In genomic region chr7:35694784-35695627, GRCh38 we compare ENCODE assay signal across 8 cellular contexts. TPM values are rescaled to one million over a fixed set of nuclear protein-coding genes. Genes with fewer than 3 reads are reported as not detected.
DNase-seq lines count a peak whose midpoint lies in the region; ATAC-seq, FAIRE-seq and TF ChIP-seq lines count a peak whose summit lies in the region.

A gene with protein sequence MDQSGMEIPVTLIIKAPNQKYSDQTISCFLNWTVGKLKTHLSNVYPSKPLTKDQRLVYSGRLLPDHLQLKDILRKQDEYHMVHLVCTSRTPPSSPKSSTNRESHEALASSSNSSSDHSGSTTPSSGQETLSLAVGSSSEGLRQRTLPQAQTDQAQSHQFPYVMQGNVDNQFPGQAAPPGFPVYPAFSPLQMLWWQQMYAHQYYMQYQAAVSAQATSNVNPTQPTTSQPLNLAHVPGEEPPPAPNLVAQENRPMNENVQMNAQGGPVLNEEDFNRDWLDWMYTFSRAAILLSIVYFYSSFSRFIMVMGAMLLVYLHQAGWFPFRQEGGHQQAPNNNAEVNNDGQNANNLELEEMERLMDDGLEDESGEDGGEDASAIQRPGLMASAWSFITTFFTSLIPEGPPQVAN (minus strand): TSS chr7:35695135. CDS start chr7:35694330, 805 bp downstream.

- TF ChIP-seq EP300 in ovary (IDR thresholded peaks at IDR 0.05) = peak; percentile 38

- H3K27ac ChIP-seq in ovary (peak within 1 kb of the TSS; percentile 88 to 92), thymus (ENCODE audit: low read depth) (peak within 1 kb of the TSS; percentile 96)

- ATAC-seq in HG02798 (IDR thresholded peaks at IDR 0.05; ENCODE audit: poor library complexity, unreplicated experiment) = peak; percentile 91
- peak; percentile 98 for ATAC-seq in Right ventricle myocardium inferior

- H3K4me3 ChIP-seq in ovary (peak within 1 kb of the TSS; percentile 98), thymus (ENCODE audit: low read length) (peak within 1 kb of the TSS; percentile 99)

- peak; percentile 96 for FAIRE-seq in GM12891 (lab: Jason Lieb, UNC)

- intact Hi-C loops in Right ventricle myocardium inferior (cut with DNase I) (loop anchor here (5.0 to 10.0 kb wide), 2 partner anchors 48 to 610 kb away; no protein-coding TSS in a partner anchor), ovary (cut with DNase I) (no loop called here)

- WGBS in ovary, 3 donors = 0% methylated on average over 45 to 73 of the region's 73 CpGs
- under 1% methylated on average over 73 of the region's 73 CpGs for WGBS in thymus

- peak; percentile 85 for DNase-seq in GM12891 (ENCODE audit: insufficient read length, low spot score)
- peak; percentile 69 for DNase-seq in NCI-H1417 treated with DMSO at 0.1 percent for 48 hours (lab: John Stamatoyannopoulos, UW)
- DNase-seq in SW 1271 (lab: John Stamatoyannopoulos, UW) = peak; percentile 67 to 90
- peak; percentile 77 for DNase-seq in activated naive CD8-positive, alpha-beta T cell treated with anti-CD3 and anti-CD28 coated beads, Interleukin-2, amount 50 U/mL, for 16 hours (ENCODE audit: low read depth, low spot score)
- DNase-seq in Right ventricle myocardium inferior (ENCODE audit: missing footprints) = peak; percentile 98
- peak; percentile 89 to 95 (median 93) for DNase-seq in ovary

- H3K27me3 ChIP-seq in ovary = no peaks in the 10 kb centered on the region
- H3K27me3 ChIP-seq in thymus (ENCODE audit: control insufficient read depth, insufficient read depth) = no peaks in the 10 kb centered on the region

- H3K9me3 ChIP-seq in ovary (no peaks in the 10 kb centered on the region), thymus (ENCODE audit: control insufficient read depth) (no peaks in the 10 kb centered on the region)

- H3K4me1 ChIP-seq in ovary (ENCODE audit: insufficient read depth) (peaks cover 14% of the 10 kb centered on the region), thymus (ENCODE audit: control insufficient read depth, insufficient read depth, low read length) (peaks cover 11% of the 10 kb centered on the region)

- H3K36me3 ChIP-seq in ovary (no peaks in the 10 kb centered on the region), thymus (ENCODE audit: control insufficient read depth, insufficient read depth) (no peaks in the 10 kb centered on the region)

- TF ChIP-seq CTCF in ovary (IDR thresholded peaks at IDR 0.05) = peak in 1 of 3 donors; percentile 24

- no peak; the same call in none of the 2 replicates for TF ChIP-seq POLR2A in GM12891 (IDR thresholded peaks at IDR 0.05; ENCODE audit: low read depth, low read length)
- peak; percentile 81 for TF ChIP-seq POLR2A in ovary (IDR thresholded peaks at IDR 0.05)

TF ChIP-seq in GM12891, 5 proteins besides CTCF, POLR2A, EP300 and RAD21:
- TF ChIP-seq TAF1 (IDR thresholded peaks at IDR 0.05; ENCODE audit: low read depth, low read length) = peak; percentile 70
- TF ChIP-seq POU2F2 (IDR thresholded peaks at IDR 0.05; ENCODE audit: low read depth, low read length) = no peak
- peak; percentile 74 for TF ChIP-seq SPI1 (IDR thresholded peaks at IDR 0.05; ENCODE audit: low read depth, low read length)
- TF ChIP-seq POLR2AphosphoS5 (IDR thresholded peaks at IDR 0.05; ENCODE audit: low read depth, low read length) = peak; percentile 88
- peak; percentile 33 for TF ChIP-seq PAX5 (IDR thresholded peaks at IDR 0.05; ENCODE audit: insufficient read depth, low read length, severe bottlenecking)

RNA-seq across cellular contexts. Expression of the gene that starts here (rescaled TPM):
- 7.3 TPM for polyA plus RNA-seq in GM12891 (2012; ENCODE audit: low read depth, missing spikeins)
- total RNA-seq in Right ventricle myocardium inferior (17.9 TPM), ovary (10 to 100 TPM; 31.9 to 39.9 (median 38.7) TPM)
- polyA plus RNA-seq in ovary (10 to 100 TPM; 32.7 to 39.6 TPM), thymus (20.7 TPM)

Comparison
In these comparisons a context has a peak if more than half of its experiments do, and no peak if none do; other contexts are left out.
1. Peak in every context shown above with its lines: DNase-seq, ATAC-seq, H3K4me3 ChIP-seq and H3K27ac ChIP-seq.